In genomic region chr1:116914667-116915066, GRCh38 we compare ENCODE assay signal across 21 cellular contexts. TPM values are rescaled to one million over a fixed set of nuclear protein-coding genes. Genes with fewer than 3 reads are reported as not detected.
A peak's percentile ranks its signal among the peaks of the same experiment; 100 is the strongest.
DNase-seq lines count a peak whose midpoint lies in the region; ATAC-seq and TF ChIP-seq lines count a peak whose summit lies in the region.
"Had no signal": no experiment of that assay in that cellular context is flagged by ENCODE, and none has a peak within 500 bp of the region (broad histone marks: within the 10 kb centered on the region; RNA-seq: fewer than 3 reads in every experiment).

No MANE protein-coding gene starts in this region.

- peak overlapping the region; percentile 11 to 47 for H3K4me3 ChIP-seq in duodenal mucosa (ENCODE audit: low read depth in 1 of 2, low read length in 2 of 2)
- H3K4me3 ChIP-seq in mucosa of rectum (ENCODE audit: low read length in 2 of 2): peak overlapping the region; percentile 42 to 46
- H3K4me3 ChIP-seq in suprapubic skin: peak overlapping the region; percentile 20
- H3K4me3 ChIP-seq in thyroid gland (replicated peaks in 1 of 3): no peak overlapping the region

- TF ChIP-seq POLR2A in suprapubic skin (IDR thresholded peaks at IDR 0.05): no peak
- TF ChIP-seq POLR2A in thyroid gland (IDR thresholded peaks at IDR 0.05): no peak

- 69% methylated on average over 7 of the region's 7 CpGs for WGBS in suprapubic skin
- WGBS in thyroid gland, 2 donors: 91 to 94% methylated on average over 7 of the region's 7 CpGs

- H3K27ac ChIP-seq in duodenal mucosa (ENCODE audit: low read depth, low read length): peak overlapping the region; percentile 41
- H3K27ac ChIP-seq in mucosa of rectum (ENCODE audit: low read depth in 2 of 2, low read length in 2 of 2): peak overlapping the region; percentile 44 to 79
- H3K27ac ChIP-seq in suprapubic skin: peak overlapping the region; percentile 39
- peak overlapping the region in 1 of 3 donors; percentile 4 for H3K27ac ChIP-seq in thyroid gland
- H3K27ac ChIP-seq: 22Rv1 had no signal

- H3K27me3 Mint-ChIP-seq in activated T-cell treated with anti-CD3 and anti-CD28 coated beads, Interleukin-2, amount 50 U/mL, for 72 hours (ENCODE audit: low read depth): no peaks in the 10 kb centered on the region
- H3K27me3 Mint-ChIP-seq: activated CD4-positive, alpha-beta T cell treated with anti-CD3 and anti-CD28 coated beads, Interleukin-2, amount 10 ng/mL, durations not matched to agents 24 days and 14 days had no signal

- H3K4me1 Mint-ChIP-seq in activated T-cell treated with anti-CD3 and anti-CD28 coated beads, Interleukin-2, amount 50 U/mL, for 72 hours (ENCODE audit: low read depth): peaks cover 17% of the 10 kb centered on the region

- H3K4me3 Mint-ChIP-seq in activated T-cell treated with anti-CD3 and anti-CD28 coated beads, Interleukin-2, amount 50 U/mL, for 72 hours: peak overlapping the region; percentile 9 to 52
- H3K4me3 Mint-ChIP-seq: activated CD4-positive, alpha-beta T cell treated with anti-CD3 and anti-CD28 coated beads, Interleukin-2, amount 10 ng/mL, durations not matched to agents 24 days and 14 days; T-helper 1 cell treated with Interleukin-12 subunit alpha and Interleukin-12 subunit beta and Interleukin-4 antibody, amounts not matched to agents 30 μg/mL and 1 μg/mL, for 36 hours had no signal

- DNase-seq in activated T-cell treated with anti-CD3 and anti-CD28 coated beads, Interleukin-2, amount 50 U/mL, for 72 hours: no peak
- DNase-seq in activated T-cell treated with anti-CD3 and anti-CD28 coated beads for 4 hours (no peak), suprapubic skin (ENCODE audit: low spot score in 2 of 2) (no peak), thyroid gland (no peak), Ammon's horn (ENCODE audit: low spot score) (no peak)
- DNase-seq in stimulated activated CD4-positive, alpha-beta T cell treated with anti-CD3 and anti-CD28 coated beads, Interleukin-2, amount 100 ng/mL, for 48 hours: no peak
- DNase-seq: activated CD4-positive, alpha-beta T cell treated with anti-CD3 and anti-CD28 coated beads, Interleukin-2, amount 10 ng/mL, durations not matched to agents 24 days and 14 days; activated CD8-positive, alpha-beta memory T cell treated with anti-CD3 and anti-CD28 coated beads, Interleukin-2, amount 50 U/mL, for 4 hours; activated effector memory CD4-positive, alpha-beta T cell treated with anti-CD3 and anti-CD28 coated beads, Interleukin-2, amount 50 U/mL, for 16 hours; AML-193; DMS79; effector CD4-positive, alpha-beta T cell; KBM-7; NCI-H1694 treated with DMSO at 0.1 percent for 48 hours; NCI-H748 treated with DMSO at 0.1 percent for 48 hours; occipital lobe; trophoblast cell had no signal

- H3K27ac Mint-ChIP-seq in activated T-cell treated with anti-CD3 and anti-CD28 coated beads, Interleukin-2, amount 50 U/mL, for 72 hours: no peak overlapping the region
- H3K27ac Mint-ChIP-seq: activated CD4-positive, alpha-beta T cell treated with anti-CD3 and anti-CD28 coated beads, Interleukin-2, amount 10 ng/mL, durations not matched to agents 24 days and 14 days; T-helper 1 cell treated with Interleukin-12 subunit alpha and Interleukin-12 subunit beta and Interleukin-4 antibody, amounts not matched to agents 30 μg/mL and 1 μg/mL, for 36 hours had no signal

- H3K27me3 ChIP-seq in duodenal mucosa (ENCODE audit: control insufficient read depth in 1 of 2, insufficient read depth in 2 of 2, low read length in 2 of 2) (no peaks in the 10 kb centered on the region), mucosa of rectum (ENCODE audit: control insufficient read depth in 2 of 2, insufficient read depth in 2 of 2, low read length in 2 of 2) (no peaks in the 10 kb centered on the region), suprapubic skin (no peaks in the 10 kb centered on the region), thyroid gland (no peaks in the 10 kb centered on the region)

- intact Hi-C loops in thyroid gland (cut with DNase I): no loop called here

- H3K36me3 ChIP-seq in duodenal mucosa (ENCODE audit: control insufficient read depth in 1 of 2, insufficient read depth in 2 of 2, low read length in 2 of 2) (no peaks in the 10 kb centered on the region), mucosa of rectum (ENCODE audit: control insufficient read depth in 2 of 2, insufficient read depth in 2 of 2, low read length in 2 of 2) (no peaks in the 10 kb centered on the region), suprapubic skin (no peaks in the 10 kb centered on the region), thyroid gland (no peaks in the 10 kb centered on the region)

- TF ChIP-seq CTCF in suprapubic skin (IDR thresholded peaks at IDR 0.05) (no peak), thyroid gland (IDR thresholded peaks at IDR 0.05) (no peak)

- no peaks in the 10 kb centered on the region for H3K9me3 Mint-ChIP-seq in activated T-cell treated with anti-CD3 and anti-CD28 coated beads, Interleukin-2, amount 50 U/mL, for 72 hours
- H3K9me3 Mint-ChIP-seq: activated CD4-positive, alpha-beta T cell treated with anti-CD3 and anti-CD28 coated beads, Interleukin-2, amount 10 ng/mL, durations not matched to agents 24 days and 14 days; T-helper 1 cell treated with Interleukin-12 subunit alpha and Interleukin-12 subunit beta and Interleukin-4 antibody, amounts not matched to agents 30 μg/mL and 1 μg/mL, for 36 hours had no signal

- H3K4me1 ChIP-seq in duodenal mucosa (ENCODE audit: control insufficient read depth in 1 of 2, insufficient read depth in 2 of 2, low read length in 2 of 2) (peaks cover 47 to 73% of the 10 kb centered on the region in 2 donors), mucosa of rectum (ENCODE audit: control insufficient read depth in 2 of 2, insufficient read depth in 2 of 2, low read length in 2 of 2) (peaks cover 12 to 61% of the 10 kb centered on the region in 2 donors), suprapubic skin (peaks cover 77% of the 10 kb centered on the region), thyroid gland (peaks cover 19 to 25% of the 10 kb centered on the region in 2 donors)

- H3K9ac ChIP-seq in duodenal mucosa (ENCODE audit: low read depth in 1 of 2, low read length in 2 of 2): peak overlapping the region in 1 of 2 donors; percentile 28
- peak overlapping the region in 1 of 2 donors; percentile 41 for H3K9ac ChIP-seq in mucosa of rectum (ENCODE audit: low read depth in 1 of 2, low read length in 2 of 2)

- no peaks in the 10 kb centered on the region for H3K9me3 ChIP-seq in duodenal mucosa (ENCODE audit: control insufficient read depth in 1 of 2, low read length in 2 of 2)
- no peaks in the 10 kb centered on the region for H3K9me3 ChIP-seq in mucosa of rectum (ENCODE audit: control insufficient read depth in 2 of 2, low read length in 2 of 2)
- H3K9me3 ChIP-seq in suprapubic skin: no peaks in the 10 kb centered on the region
- no peaks in the 10 kb centered on the region for H3K9me3 ChIP-seq in thyroid gland

- no peak for ATAC-seq in activated T-cell treated with anti-CD3 and anti-CD28 coated beads, Interleukin-2, amount 50 U/mL, for 72 hours (replicated peaks in 1 of 2)

- no peaks in the 10 kb centered on the region for H3K36me3 Mint-ChIP-seq in activated T-cell treated with anti-CD3 and anti-CD28 coated beads, Interleukin-2, amount 50 U/mL, for 72 hours (ENCODE audit: insufficient read depth in 2 of 2)

- no peak for TF ChIP-seq EP300 in suprapubic skin (IDR thresholded peaks at IDR 0.05)

RNA-seq across cellular contexts. Expression of gene PTGFRN, which starts 5.0 kb away (rescaled TPM):
- 10 to 100 TPM; 14.0 to 14.8 TPM for total RNA-seq in activated T-cell treated with anti-CD3 and anti-CD28 coated beads, Interleukin-2, amount 50 U/mL, for 72 hours
- 10 to 100 TPM; 64.5 to 92.0 (median 83.9) TPM for total RNA-seq in suprapubic skin
- 10 to 100 TPM; 18.7 to 38.7 (median 27.6) TPM for total RNA-seq in thyroid gland

Comparison
In these comparisons a context has a peak if more than half of its experiments do, and no peak if none do; other contexts are left out.
1. H3K4me3 ChIP-seq: peak in duodenal mucosa (2 of 2), mucosa of rectum (2 of 2) and suprapubic skin (single experiment); none in thyroid gland (0 of 3).